ENCODE assay signal across 10 cellular contexts in genomic region chrX:133986008-133986683, GRCh38. TPM values are rescaled to one million over a fixed set of nuclear protein-coding genes. Genes with fewer than 3 reads are reported as not detected.
DNase-seq lines count a peak whose midpoint lies in the region; ATAC-seq, FAIRE-seq and TF ChIP-seq lines count a peak whose summit lies in the region.
"Had no signal": no experiment of that assay in that cellular context is flagged by ENCODE, and none has a peak within 500 bp of the region (broad histone marks: within the 10 kb centered on the region; RNA-seq: fewer than 3 reads in every experiment).

No MANE protein-coding gene starts in this region.

- CTCF ChIA-PET in A549 (lab: Yijun Ruan, JAX) = no interaction called here
- CTCF ChIA-PET in HEK293 (lab: Yijun Ruan, JAX) = no interaction called here

- DNase-seq in A549 (ENCODE audit: low read depth in 1 of 2, low spot score in 1 of 2) (no peak), coronary artery (ENCODE audit: low spot score) (no peak), AML-193 (lab: John Stamatoyannopoulos, UW) (no peak), posterior cingulate gyrus (no peak)
- DNase-seq: EL had no signal

- H3K27ac ChIP-seq in A549 = no peak overlapping the region
- H3K27ac ChIP-seq in HEK293 (ENCODE audit: extremely low read depth, low read depth, low read length) = peak overlapping the region; percentile 54; the same call in 1 of the 2 replicates
- no peak overlapping the region for H3K27ac ChIP-seq in coronary artery
- no peak overlapping the region for H3K27ac ChIP-seq in muscle layer of duodenum (ENCODE audit: low read length)
- H3K27ac ChIP-seq: neutrophil had no signal

- WGBS in A549 (ENCODE audit: missing lambda C conversion rate) = 19% methylated on average over 12 of the region's 14 CpGs

- ATAC-seq in A549 (peak in 1 of 2 experiments; percentile 31; a peak in 3 of 6 replicates), GM18909 (IDR thresholded peaks at IDR 0.05; ENCODE audit: poor library complexity, unreplicated experiment) (no peak), HG03045 (IDR thresholded peaks at IDR 0.05; ENCODE audit: unreplicated experiment) (no peak)

- H3K4me3 ChIP-seq in A549 (peak overlapping the region; percentile 43), HEK293 (ENCODE audit: low read depth, low read length) (peak overlapping the region; percentile 30), coronary artery (peak overlapping the region; percentile 75), muscle layer of duodenum (ENCODE audit: low read depth in 1 of 2, low read length in 2 of 2) (peak overlapping the region; percentile 21 to 51)

- TF ChIP-seq POLR2A in A549 (IDR thresholded peaks at IDR 0.05; ENCODE audit: low read length) = no peak

- H3K9me3 ChIP-seq in A549 (no peaks in the 10 kb centered on the region), HEK293 (ENCODE audit: control insufficient read depth, insufficient read depth, low read depth, low read length) (no peaks in the 10 kb centered on the region), muscle layer of duodenum (ENCODE audit: control insufficient read depth in 1 of 2, low read length in 2 of 2) (no peaks in the 10 kb centered on the region)
- H3K9me3 ChIP-seq: neutrophil had no signal

- no peak for TF ChIP-seq EP300 in A549 (IDR thresholded peaks at IDR 0.05)

- no peak for FAIRE-seq in A549 (lab: Jason Lieb, UNC)

- no peaks in the 10 kb centered on the region for H3K4me1 ChIP-seq in A549
- H3K4me1 ChIP-seq in HEK293 (ENCODE audit: control insufficient read depth, insufficient read depth, low read length) = peaks cover 12% of the 10 kb centered on the region; the same call in 1 of the 2 replicates
- H3K4me1 ChIP-seq in muscle layer of duodenum (ENCODE audit: control insufficient read depth in 1 of 2, insufficient read depth in 2 of 2, low read length in 2 of 2) = no peaks in the 10 kb centered on the region

- intact Hi-C loops in posterior cingulate gyrus (cut with DNase I) = no loop called here

- H3K4me2 ChIP-seq in A549 = peak overlapping the region; percentile 76

- H3K27me3 ChIP-seq in muscle layer of duodenum (ENCODE audit: low read depth, low read length) = no peaks in the 10 kb centered on the region

- POLR2A ChIA-PET in A549 (lab: Yijun Ruan, JAX) = no interaction called here
- POLR2A ChIA-PET in HEK293 (lab: Yijun Ruan, JAX) = interaction anchor here (1.0 to 1.5 kb wide), 2 partner anchors 14 to 16 kb away, joined by 3 to 5 read pairs; no protein-coding TSS in a partner anchor

- H3K36me3 ChIP-seq in HEK293 (ENCODE audit: control insufficient read depth in 2 of 2, insufficient read depth in 1 of 2, low read length in 2 of 2) (no peaks in the 10 kb centered on the region), muscle layer of duodenum (ENCODE audit: control insufficient read depth in 1 of 2, insufficient read depth in 2 of 2, low read length in 2 of 2) (no peaks in the 10 kb centered on the region)
- H3K36me3 ChIP-seq: neutrophil had no signal

- no peak for TF ChIP-seq RAD21 in A549 (conservative IDR thresholded peaks at IDR 0.05 in 1 of 2, IDR thresholded peaks at IDR 0.05 in 1 of 2)

- TF ChIP-seq CTCF in A549 (IDR thresholded peaks at IDR 0.05) = no peak
- no peak for TF ChIP-seq CTCF in HEK293 (tag by site-specific recombination; IDR thresholded peaks at IDR 0.05)
- TF ChIP-seq CTCF in coronary artery (IDR thresholded peaks at IDR 0.05) = no peak

TF ChIP-seq in A549, 52 proteins besides CTCF, POLR2A, EP300 and RAD21:
- TF ChIP-seq MYC (IDR thresholded peaks at IDR 0.05; ENCODE audit: borderline replicate concordance, low read length) (no peak), EHF (CRISPR knock-in tag; IDR thresholded peaks at IDR 0.05) (no peak), HOXA7 (CRISPR knock-in tag; IDR thresholded peaks at IDR 0.05) (no peak), HES2 (IDR thresholded peaks at IDR 0.05) (no peak), MAX (IDR thresholded peaks at IDR 0.05) (no peak), ESRRA (IDR thresholded peaks at IDR 0.05; ENCODE audit: borderline replicate concordance, low read length) (no peak), POLR2AphosphoS2 (conservative IDR thresholded peaks at IDR 0.05; ENCODE audit: low read length) (no peak), NR3C1 (IDR thresholded peaks at IDR 0.05) (no peak), CBX8 (IDR thresholded peaks at IDR 0.05) (peak; percentile 91), NPAS2 (CRISPR knock-in tag; IDR thresholded peaks at IDR 0.05; ENCODE audit: borderline replicate concordance) (no peak), RNF2 (IDR thresholded peaks at IDR 0.05; ENCODE audit: borderline replicate concordance, low read depth) (peak; percentile 96), RFX5 (IDR thresholded peaks at IDR 0.05) (no peak), TP53 (CRISPR knock-in tag; IDR thresholded peaks at IDR 0.05) (no peak), MAFK (IDR thresholded peaks at IDR 0.05; ENCODE audit: partially characterized antibody) (peak; percentile 46)

TF ChIP-seq in HEK293, 187 proteins besides CTCF, POLR2A, EP300 and RAD21 (continues in another document):
- TF ChIP-seq ZNF112 (tag by site-specific recombination; IDR thresholded peaks at IDR 0.05) (no peak), ZBTB8A (tag by site-specific recombination; IDR thresholded peaks at IDR 0.05) (no peak), ZNF350 (tag by site-specific recombination; IDR thresholded peaks at IDR 0.05) (no peak), ZNF366 (tag by site-specific recombination; conservative IDR thresholded peaks at IDR 0.05) (0 out of 2 replicates have a peak, but pooled peaks have one; percentile 17), ZNF596 (tag by site-specific recombination; IDR thresholded peaks at IDR 0.05) (no peak), IKZF3 (tag by site-specific recombination; IDR thresholded peaks at IDR 0.05) (peak; percentile 79; the same call in 1 of the 2 replicates), OSR2 (tag by site-specific recombination; IDR thresholded peaks at IDR 0.05) (no peak), ZXDB (tag by site-specific recombination; IDR thresholded peaks at IDR 0.05) (no peak), ZNF830 (tag by site-specific recombination; IDR thresholded peaks at IDR 0.05; ENCODE audit: low read depth) (no peak), ZNF335 (tag by site-specific recombination; conservative IDR thresholded peaks at IDR 0.05) (peak; percentile 63), ZNF37A (tag by site-specific recombination; IDR thresholded peaks at IDR 0.05) (no peak), ZNF670 (tag by site-specific recombination; IDR thresholded peaks at IDR 0.05; ENCODE audit: low read depth) (no peak), ZNF571 (tag by site-specific recombination; IDR thresholded peaks at IDR 0.05) (no peak), PRDM6 (tag by site-specific recombination; IDR thresholded peaks at IDR 0.05) (no peak), ZNF658 (tag by site-specific recombination; IDR thresholded peaks at IDR 0.05) (no peak), ZNF121 (tag by site-specific recombination; IDR thresholded peaks at IDR 0.05) (no peak), BCL11A (tag by site-specific recombination; IDR thresholded peaks at IDR 0.05; ENCODE audit: low read depth) (no peak), REST (tag by site-specific recombination; IDR thresholded peaks at IDR 0.05) (no peak), ZNF394 (tag by site-specific recombination; IDR thresholded peaks at IDR 0.05; ENCODE audit: borderline replicate concordance) (no peak), ZNF48 (tag by site-specific recombination; IDR thresholded peaks at IDR 0.05) (no peak)

RNA-seq across cellular contexts. Expression of gene GPC3, which starts 0.8 kb away (rescaled TPM):
- polyA plus RNA-seq in A549 (2011; rRNA removed) = 0.04 TPM in 1 of 2 replicates, not detected in the other
- polyA plus RNA-seq in A549 (2012; cell fraction: cytosol; rRNA removed) = not detected in 2 replicates
- polyA plus RNA-seq in A549 (2012; cell fraction: nucleus; rRNA removed) = 0.01 TPM in 1 of 2 replicates, not detected in the other
- not detected in 3 replicates for polyA plus RNA-seq in A549 (2017; fragmentation: RNase III; extraction: RNeasy Plus Mini Kit Qiagen cat#74134 plus additional on column Dnase treatment)
- not detected in 2 replicates for polyA minus RNA-seq in A549 (2011; rRNA and poly(A)+ RNA removed)
